1 cellular context compared by ENCODE assay signal in genomic region chr2:36380624-36381481, GRCh38.
TF ChIP-seq lines count a peak whose summit lies in the region.

No MANE protein-coding gene starts in this region.

TF ChIP-seq in GM12878, 131 proteins besides CTCF, POLR2A, EP300 and RAD21 (continued from another document):
- TF ChIP-seq, protein P1, sequence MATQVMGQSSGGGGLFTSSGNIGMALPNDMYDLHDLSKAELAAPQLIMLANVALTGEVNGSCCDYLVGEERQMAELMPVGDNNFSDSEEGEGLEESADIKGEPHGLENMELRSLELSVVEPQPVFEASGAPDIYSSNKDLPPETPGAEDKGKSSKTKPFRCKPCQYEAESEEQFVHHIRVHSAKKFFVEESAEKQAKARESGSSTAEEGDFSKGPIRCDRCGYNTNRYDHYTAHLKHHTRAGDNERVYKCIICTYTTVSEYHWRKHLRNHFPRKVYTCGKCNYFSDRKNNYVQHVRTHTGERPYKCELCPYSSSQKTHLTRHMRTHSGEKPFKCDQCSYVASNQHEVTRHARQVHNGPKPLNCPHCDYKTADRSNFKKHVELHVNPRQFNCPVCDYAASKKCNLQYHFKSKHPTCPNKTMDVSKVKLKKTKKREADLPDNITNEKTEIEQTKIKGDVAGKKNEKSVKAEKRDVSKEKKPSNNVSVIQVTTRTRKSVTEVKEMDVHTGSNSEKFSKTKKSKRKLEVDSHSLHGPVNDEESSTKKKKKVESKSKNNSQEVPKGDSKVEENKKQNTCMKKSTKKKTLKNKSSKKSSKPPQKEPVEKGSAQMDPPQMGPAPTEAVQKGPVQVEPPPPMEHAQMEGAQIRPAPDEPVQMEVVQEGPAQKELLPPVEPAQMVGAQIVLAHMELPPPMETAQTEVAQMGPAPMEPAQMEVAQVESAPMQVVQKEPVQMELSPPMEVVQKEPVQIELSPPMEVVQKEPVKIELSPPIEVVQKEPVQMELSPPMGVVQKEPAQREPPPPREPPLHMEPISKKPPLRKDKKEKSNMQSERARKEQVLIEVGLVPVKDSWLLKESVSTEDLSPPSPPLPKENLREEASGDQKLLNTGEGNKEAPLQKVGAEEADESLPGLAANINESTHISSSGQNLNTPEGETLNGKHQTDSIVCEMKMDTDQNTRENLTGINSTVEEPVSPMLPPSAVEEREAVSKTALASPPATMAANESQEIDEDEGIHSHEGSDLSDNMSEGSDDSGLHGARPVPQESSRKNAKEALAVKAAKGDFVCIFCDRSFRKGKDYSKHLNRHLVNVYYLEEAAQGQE (IDR thresholded peaks at IDR 0.05; ENCODE audit: low read depth, low read length) = no peak
- TF ChIP-seq SPI1 (IDR thresholded peaks at IDR 0.05; ENCODE audit: borderline replicate concordance, insufficient read depth, low read depth, low read length) = 0 out of 2 replicates have a peak, but pooled peaks have one; percentile 10
- no peak for TF ChIP-seq ZBED1 (IDR thresholded peaks at IDR 0.05; ENCODE audit: borderline replicate concordance)
